ENCODE assay signal across 9 cellular contexts in genomic region chr13:76822691-76823267, GRCh38.
DNase-seq lines count a peak whose midpoint lies in the region; ATAC-seq and TF ChIP-seq lines count a peak whose summit lies in the region.
"Had no signal": no experiment of that assay in that cellular context is flagged by ENCODE, and none has a peak within 500 bp of the region (broad histone marks: within the 10 kb centered on the region; RNA-seq: fewer than 3 reads in every experiment).

No MANE protein-coding gene starts in this region.

- in situ Hi-C loops in HAP-1 (cut with MboI; ENCODE audit: low sequenced_read_pairs) = no loop called here

- H3K36me3 ChIP-seq in HAP-1 (replicated peaks) = no peaks in the 10 kb centered on the region
- no peaks in the 10 kb centered on the region for H3K36me3 ChIP-seq in esophagus muscularis mucosa
- H3K36me3 ChIP-seq: SJSA1 had no signal

- no peaks in the 10 kb centered on the region for H3K27me3 Mint-ChIP-seq in type B pancreatic cell

- H3K9me3 ChIP-seq in HAP-1 (no peaks in the 10 kb centered on the region), esophagus muscularis mucosa (no peaks in the 10 kb centered on the region)
- H3K9me3 ChIP-seq: SJSA1 had no signal

- TF ChIP-seq CTCF in GM12872 (IDR thresholded peaks at IDR 0.05; ENCODE audit: insufficient read depth, low read depth, low read length) = peak; percentile 21; the same call in 1 of the 3 replicates
- TF ChIP-seq CTCF in esophagus muscularis mucosa (IDR thresholded peaks at IDR 0.05) = peak in 1 of 3 experiments; percentile 12
- TF ChIP-seq CTCF in type B pancreatic cell (conservative IDR thresholded peaks at IDR 0.05) = no peak

- peak; percentile 53 for ATAC-seq in HG02759 (IDR thresholded peaks at IDR 0.05; ENCODE audit: unreplicated experiment)
- peak; percentile 36 for ATAC-seq in left ventricle myocardium superior

- H3K4me3 ChIP-seq in HAP-1 (no peak overlapping the region), esophagus muscularis mucosa (no peak overlapping the region)
- H3K4me3 ChIP-seq: SJSA1 had no signal

- H3K27ac ChIP-seq in esophagus muscularis mucosa (replicated peaks in 1 of 4) = no peak overlapping the region
- H3K27ac ChIP-seq: SJSA1 had no signal

- H3K4me1 ChIP-seq in HAP-1 (no peaks in the 10 kb centered on the region), esophagus muscularis mucosa (peaks cover 0 to 13% (median 4%) of the 10 kb centered on the region in 4 donors)
- H3K4me1 ChIP-seq: SJSA1 had no signal

- DNase-seq in RPMI8226 = peak; percentile 31
- DNase-seq in left ventricle myocardium superior = no peak
- DNase-seq in T1000 (lab: John Stamatoyannopoulos, UW) = no peak
- DNase-seq in HAP-1 (ENCODE audit: low spot score in 2 of 2) = no peak
- DNase-seq in esophagus muscularis mucosa (ENCODE audit: extremely low spot score) = no peak
- no peak for DNase-seq in type B pancreatic cell (ENCODE audit: extremely low spot score, unreplicated experiment)

- H3K4me3 Mint-ChIP-seq in type B pancreatic cell = no peak overlapping the region

- H3K27me3 ChIP-seq in HAP-1 (ENCODE audit: low read depth) (no peaks in the 10 kb centered on the region), esophagus muscularis mucosa (no peaks in the 10 kb centered on the region)
- H3K27me3 ChIP-seq: SJSA1 had no signal

- no peak for TF ChIP-seq POLR2A in esophagus muscularis mucosa (IDR thresholded peaks at IDR 0.05; ENCODE audit: low read depth)

- TF ChIP-seq EP300 in esophagus muscularis mucosa (IDR thresholded peaks at IDR 0.05) = no peak

- 75% methylated on average over 2 of the region's 2 CpGs for WGBS in esophagus muscularis mucosa

- intact Hi-C loops in left ventricle myocardium superior (cut with micrococcal nuclease) = no loop called here
- intact Hi-C loops in esophagus muscularis mucosa (cut with DNase I) = no loop called here

- H3K9me3 Mint-ChIP-seq in type B pancreatic cell = peaks cover 10% of the 10 kb centered on the region

- no peaks in the 10 kb centered on the region for H3K36me3 Mint-ChIP-seq in type B pancreatic cell

- peaks cover 17% of the 10 kb centered on the region for H3K4me1 Mint-ChIP-seq in type B pancreatic cell (ENCODE audit: unreplicated experiment)

- no peak overlapping the region for H3K27ac Mint-ChIP-seq in type B pancreatic cell
